Comparison of ENCODE assay signal across 8 cellular contexts in genomic region chr5:176542135-176542595, GRCh38. TPM values are rescaled to one million over a fixed set of nuclear protein-coding genes. Genes with fewer than 3 reads are reported as not detected.
DNase-seq lines count a peak whose midpoint lies in the region; ATAC-seq, FAIRE-seq and TF ChIP-seq lines count a peak whose summit lies in the region.

No MANE protein-coding gene starts in this region.

- DNase-seq in GM18507 (ENCODE audit: extremely low spot score, insufficient read length, low read depth) (no peak), T-helper 9 cell (peak; percentile 52), choroid plexus epithelial cell (ENCODE audit: low read depth) (no peak), transverse colon (peak; percentile 82), HPDE6-E6E7 (ENCODE audit: extremely low spot score) (no peak), NCI-H82 (lab: John Stamatoyannopoulos, UW) (no peak)

- H3K4me3 ChIP-seq in choroid plexus epithelial cell (ENCODE audit: low read depth, low read length): peak overlapping the region; percentile 65
- peak overlapping the region; percentile 12 for H3K4me3 ChIP-seq in mucosa of stomach (ENCODE audit: low read length)
- H3K4me3 ChIP-seq in transverse colon: peak overlapping the region; percentile 68 to 91 (median 82)

- intact Hi-C loops in transverse colon (cut with DNase I; ENCODE audit: low total_unique reads): no loop called here

- peak overlapping the region; percentile 96 to 97 (median 97) for H3K27ac ChIP-seq in transverse colon

- in situ Hi-C loops in transverse colon (cut with MboI; ENCODE audit: low pct_ligation_motif_present in 1 of 4, low pct_unique_long_range_greater_than_20kb in 1 of 4, low sequenced_read_pairs in 3 of 4): no loop called here

- ATAC-seq in GM18502 (IDR thresholded peaks at IDR 0.05; ENCODE audit: poor library complexity, unreplicated experiment): no peak

- H3K27me3 ChIP-seq in mucosa of stomach (ENCODE audit: control insufficient read depth, insufficient read depth, low read length) (no peaks in the 10 kb centered on the region), transverse colon (no peaks in the 10 kb centered on the region)

- no peaks in the 10 kb centered on the region for H3K36me3 ChIP-seq in mucosa of stomach (ENCODE audit: control insufficient read depth, insufficient read depth, low read length)
- H3K36me3 ChIP-seq in transverse colon: no peaks in the 10 kb centered on the region

- H3K4me1 ChIP-seq in mucosa of stomach (ENCODE audit: control insufficient read depth, insufficient read depth, low read length): peaks cover 43% of the 10 kb centered on the region
- H3K4me1 ChIP-seq in transverse colon: peaks cover 8 to 47% (median 42%) of the 10 kb centered on the region in 4 donors

- TF ChIP-seq EP300 in transverse colon (IDR thresholded peaks at IDR 0.05; ENCODE audit: low read depth): no peak

- no peaks in the 10 kb centered on the region for H3K9me3 ChIP-seq in mucosa of stomach (ENCODE audit: control insufficient read depth, low read length)
- no peaks in the 10 kb centered on the region for H3K9me3 ChIP-seq in transverse colon

- H3K9ac ChIP-seq in mucosa of stomach (ENCODE audit: low read length): peak overlapping the region; percentile 68

- TF ChIP-seq CTCF in choroid plexus epithelial cell (conservative IDR thresholded peaks at IDR 0.05; ENCODE audit: low read depth, low read length) (no peak), transverse colon (IDR thresholded peaks at IDR 0.05) (peak in 1 of 5 experiments; percentile 5)

- no peak for TF ChIP-seq POLR2A in transverse colon (IDR thresholded peaks at IDR 0.05)

- WGBS in transverse colon (ENCODE audit: low coverage in 1 of 2), 2 donors: 35% methylated on average over 16 of the region's 16 CpGs; no CpG with 5 or more reads in 1 of the 2 donors

- peak; percentile 35 for FAIRE-seq in GM18507 (lab: Jason Lieb, UNC)

RNA-seq across cellular contexts. Expression of gene RNF44, which starts 5.0 kb away (rescaled TPM):
- 10 to 100 TPM; 43.8 to 65.6 (median 54.8) TPM for total RNA-seq in transverse colon

RNA-seq across cellular contexts. Expression of gene CDHR2, which starts 7.0 kb away (rescaled TPM):
- total RNA-seq in transverse colon: 100 to 1,000 TPM in 2 of 4 donors, 10 to 100 TPM in 2; 15.5 to 257 (median 104) TPM

Comparison
In these comparisons a context has a peak if more than half of its experiments do, and no peak if none do; other contexts are left out.
1. DNase-seq: peak in T-helper 9 cell (single experiment) and transverse colon (single experiment); none in GM18507 (single experiment), choroid plexus epithelial cell (single experiment), HPDE6-E6E7 (single experiment) and NCI-H82 (single experiment).
2. H3K4me3 ChIP-seq: peak in every context shown above with its lines; median percentile 82 in transverse colon; 65 in choroid plexus epithelial cell; 12 in mucosa of stomach.